18 cellular contexts compared by ENCODE assay signal in the genomic region with DNA sequence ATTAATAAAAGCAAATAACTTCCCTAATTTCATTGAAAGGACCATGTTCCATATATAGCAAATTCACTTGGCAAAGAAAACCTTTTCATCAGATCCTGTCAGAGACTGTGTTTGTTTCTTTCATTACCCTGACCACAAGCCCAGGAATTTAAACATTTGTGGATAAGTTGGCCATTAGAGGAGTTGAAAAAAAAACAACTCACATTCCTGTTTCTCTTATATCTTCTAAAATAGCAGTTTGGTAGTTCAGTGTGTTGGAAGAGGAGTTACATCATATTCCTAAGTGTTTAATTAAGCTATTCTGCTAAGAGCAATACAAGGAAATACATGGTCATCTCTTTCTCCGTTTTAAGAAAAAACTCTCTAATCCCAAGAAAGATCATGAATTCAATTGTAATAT.
DNase-seq lines count a peak whose midpoint lies in the region; ATAC-seq and TF ChIP-seq lines count a peak whose summit lies in the region.
"Had no signal": no experiment of that assay in that cellular context is flagged by ENCODE, and none has a peak within 500 bp of the region (broad histone marks: within the 10 kb centered on the region; RNA-seq: fewer than 3 reads in every experiment).

No MANE protein-coding gene starts in this region.

- TF ChIP-seq EP300 in SK-N-SH (IDR thresholded peaks at IDR 0.05; ENCODE audit: borderline replicate concordance in 1 of 2, low read depth in 1 of 2, low read length in 1 of 2) (no peak), suprapubic skin (IDR thresholded peaks at IDR 0.05) (no peak)

- no peak for TF ChIP-seq POLR2A in suprapubic skin (IDR thresholded peaks at IDR 0.05)

- CTCF ChIA-PET in SK-N-SH (lab: Yijun Ruan, JAX), result no interaction called here

- POLR2A ChIA-PET in SK-N-SH (lab: Yijun Ruan, JAX), result no interaction called here

- TF ChIP-seq CTCF in SK-N-SH (IDR thresholded peaks at IDR 0.05) (no peak), suprapubic skin (IDR thresholded peaks at IDR 0.05) (no peak)

- H3K27me3 ChIP-seq in SK-N-SH (ENCODE audit: insufficient read depth), result no peaks in the 10 kb centered on the region
- no peaks in the 10 kb centered on the region for H3K27me3 ChIP-seq in suprapubic skin
- H3K27me3 ChIP-seq: heart right ventricle, right atrium auricular region had no signal

- no peak for ATAC-seq in SK-N-SH treated with all-trans-retinoic acid at 6 μM for 48 hours
- ATAC-seq: heart right ventricle; natural killer cell treated with Interleukin-12 subunit alpha and Interleukin-12 subunit beta and Interleukin-15 and Interleukin-18, amount 100 ng/mL, for 72 hours had no signal

- H3K4me3 ChIP-seq in SK-N-SH (ENCODE audit: low read depth in 2 of 2, low read length in 1 of 2) (no peak overlapping the region), urinary bladder (ENCODE audit: low read depth, low read length) (no peak overlapping the region), suprapubic skin (no peak overlapping the region)
- H3K4me3 ChIP-seq: heart right ventricle, right atrium auricular region, thoracic aorta had no signal

- H3K9me2 ChIP-seq in SK-N-SH, result no peaks in the 10 kb centered on the region

- no peaks in the 10 kb centered on the region for H4K20me1 ChIP-seq in SK-N-SH (ENCODE audit: insufficient read depth)

- H3K9me3 ChIP-seq in SK-N-SH, result no peaks in the 10 kb centered on the region
- H3K9me3 ChIP-seq in suprapubic skin, result no peaks in the 10 kb centered on the region
- H3K9me3 ChIP-seq: heart right ventricle, right atrium auricular region, thoracic aorta had no signal

- no peak overlapping the region for H3K9ac ChIP-seq in SK-N-SH

- H3F3A ChIP-seq in SK-N-SH (replicated peaks; ENCODE audit: insufficient read depth), result no peaks in the 10 kb centered on the region

- no peak for TF ChIP-seq RAD21 in SK-N-SH (IDR thresholded peaks at IDR 0.05; ENCODE audit: low read length)

- no peak overlapping the region for H3K4me2 ChIP-seq in SK-N-SH

- no peak overlapping the region for H2AFZ ChIP-seq in SK-N-SH (ENCODE audit: low read depth)

- no peaks in the 10 kb centered on the region for H3K36me3 ChIP-seq in SK-N-SH (replicated peaks in 1 of 2; ENCODE audit: control insufficient read depth in 1 of 2, insufficient read depth in 2 of 2, low read length in 1 of 2)
- no peaks in the 10 kb centered on the region for H3K36me3 ChIP-seq in urinary bladder (ENCODE audit: insufficient read depth)
- H3K36me3 ChIP-seq in suprapubic skin, result no peaks in the 10 kb centered on the region
- H3K36me3 ChIP-seq: heart right ventricle, right atrium auricular region, thoracic aorta had no signal

- 54% methylated on average over 1 of the region's 1 CpG for WGBS in SK-N-SH (ENCODE audit: low lambda C conversion rate)
- 33% methylated on average over 1 of the region's 1 CpG for WGBS in urinary bladder
- 58% methylated on average over 1 of the region's 1 CpG for WGBS in suprapubic skin

- H3K79me2 ChIP-seq in SK-N-SH (ENCODE audit: insufficient read depth), result no peaks in the 10 kb centered on the region

- H3K27ac ChIP-seq in SK-N-SH (ENCODE audit: low read depth in 2 of 2, low read length in 1 of 2) (no peak overlapping the region), urinary bladder (ENCODE audit: low read depth) (peak overlapping the region; percentile 56), suprapubic skin (no peak overlapping the region)
- H3K27ac ChIP-seq: heart right ventricle, right atrium auricular region, thoracic aorta had no signal

- DNase-seq in SK-N-SH (no peak), astrocyte of the hippocampus (ENCODE audit: low read depth, low spot score) (peak; percentile 86), kidney glomerular epithelial cell (lab: John Stamatoyannopoulos, UW) (peak; percentile 81), DMS79 (lab: John Stamatoyannopoulos, UW) (no peak), AML-193 (lab: John Stamatoyannopoulos, UW) (no peak), suprapubic skin (ENCODE audit: low spot score in 2 of 2) (no peak)
- DNase-seq: 8988T; activated naive CD4-positive, alpha-beta T cell treated with anti-CD3 and anti-CD28 coated beads, Interleukin-2, amount 10 ng/mL, durations not matched to agents 7 days and 5 days; caudate nucleus; heart right ventricle; left cardiac atrium; NCI-H2081; NCI-H748 treated with DMSO at 0.1 percent for 48 hours had no signal

- H3K4me1 ChIP-seq in SK-N-SH (ENCODE audit: control insufficient read depth in 1 of 2, insufficient read depth in 2 of 2, low read depth in 1 of 2, low read length in 1 of 2) (no peaks in the 10 kb centered on the region), urinary bladder (ENCODE audit: insufficient read depth) (no peaks in the 10 kb centered on the region), suprapubic skin (no peaks in the 10 kb centered on the region)
- H3K4me1 ChIP-seq: right atrium auricular region had no signal

TF ChIP-seq in SK-N-SH treated with all-trans-retinoic acid at 6 μM for 48 hours, 23 proteins besides CTCF, POLR2A, EP300 and RAD21 (continues in another document):
- TF ChIP-seq, protein P1, sequence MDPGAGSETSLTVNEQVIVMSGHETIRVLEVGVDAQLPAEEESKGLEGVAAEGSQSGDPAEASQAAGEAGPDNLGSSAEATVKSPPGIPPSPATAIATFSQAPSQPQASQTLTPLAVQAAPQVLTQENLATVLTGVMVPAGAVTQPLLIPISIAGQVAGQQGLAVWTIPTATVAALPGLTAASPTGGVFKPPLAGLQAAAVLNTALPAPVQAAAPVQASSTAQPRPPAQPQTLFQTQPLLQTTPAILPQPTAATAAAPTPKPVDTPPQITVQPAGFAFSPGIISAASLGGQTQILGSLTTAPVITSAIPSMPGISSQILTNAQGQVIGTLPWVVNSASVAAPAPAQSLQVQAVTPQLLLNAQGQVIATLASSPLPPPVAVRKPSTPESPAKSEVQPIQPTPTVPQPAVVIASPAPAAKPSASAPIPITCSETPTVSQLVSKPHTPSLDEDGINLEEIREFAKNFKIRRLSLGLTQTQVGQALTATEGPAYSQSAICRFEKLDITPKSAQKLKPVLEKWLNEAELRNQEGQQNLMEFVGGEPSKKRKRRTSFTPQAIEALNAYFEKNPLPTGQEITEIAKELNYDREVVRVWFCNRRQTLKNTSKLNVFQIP (CRISPR knock-in tag; IDR thresholded peaks at IDR 0.05; ENCODE audit: borderline replicate concordance, low read depth), result no peak
- TF ChIP-seq ESRRG (CRISPR knock-in tag; IDR thresholded peaks at IDR 0.05), result no peak
- no peak for TF ChIP-seq TCF4 (CRISPR knock-in tag; IDR thresholded peaks at IDR 0.05; ENCODE audit: borderline replicate concordance)
- no peak for TF ChIP-seq ARNTL (CRISPR knock-in tag; IDR thresholded peaks at IDR 0.05; ENCODE audit: borderline replicate concordance, low read depth)
- TF ChIP-seq ISL1 (CRISPR knock-in tag; IDR thresholded peaks at IDR 0.05), result peak; percentile 93

TF ChIP-seq in SK-N-SH, 30 proteins besides CTCF, POLR2A, EP300 and RAD21:
- no peak for TF ChIP-seq RCOR1 (IDR thresholded peaks at IDR 0.05; ENCODE audit: low read length)
- TF ChIP-seq, protein P2, sequence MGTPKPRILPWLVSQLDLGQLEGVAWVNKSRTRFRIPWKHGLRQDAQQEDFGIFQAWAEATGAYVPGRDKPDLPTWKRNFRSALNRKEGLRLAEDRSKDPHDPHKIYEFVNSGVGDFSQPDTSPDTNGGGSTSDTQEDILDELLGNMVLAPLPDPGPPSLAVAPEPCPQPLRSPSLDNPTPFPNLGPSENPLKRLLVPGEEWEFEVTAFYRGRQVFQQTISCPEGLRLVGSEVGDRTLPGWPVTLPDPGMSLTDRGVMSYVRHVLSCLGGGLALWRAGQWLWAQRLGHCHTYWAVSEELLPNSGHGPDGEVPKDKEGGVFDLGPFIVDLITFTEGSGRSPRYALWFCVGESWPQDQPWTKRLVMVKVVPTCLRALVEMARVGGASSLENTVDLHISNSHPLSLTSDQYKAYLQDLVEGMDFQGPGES (IDR thresholded peaks at IDR 0.05; ENCODE audit: low read depth, low read length), result no peak
- no peak for TF ChIP-seq JUND (IDR thresholded peaks at IDR 0.05)
- TF ChIP-seq USF2 (IDR thresholded peaks at IDR 0.05; ENCODE audit: borderline replicate concordance, low read depth, low read length), result no peak
- TF ChIP-seq FOSL2 (IDR thresholded peaks at IDR 0.05; ENCODE audit: borderline replicate concordance, low read depth), result no peak
- TF ChIP-seq REST (IDR thresholded peaks at IDR 0.05; ENCODE audit: low read depth, low read length), result no peak

Comparison
In these comparisons a context has a peak if more than half of its experiments do, and no peak if none do; other contexts are left out.
1. DNase-seq: peak in astrocyte of the hippocampus (single experiment) and kidney glomerular epithelial cell (single experiment); none in SK-N-SH (single experiment), DMS79 (single experiment), AML-193 (0 of 2) and suprapubic skin (0 of 2).